In the genomic region with DNA sequence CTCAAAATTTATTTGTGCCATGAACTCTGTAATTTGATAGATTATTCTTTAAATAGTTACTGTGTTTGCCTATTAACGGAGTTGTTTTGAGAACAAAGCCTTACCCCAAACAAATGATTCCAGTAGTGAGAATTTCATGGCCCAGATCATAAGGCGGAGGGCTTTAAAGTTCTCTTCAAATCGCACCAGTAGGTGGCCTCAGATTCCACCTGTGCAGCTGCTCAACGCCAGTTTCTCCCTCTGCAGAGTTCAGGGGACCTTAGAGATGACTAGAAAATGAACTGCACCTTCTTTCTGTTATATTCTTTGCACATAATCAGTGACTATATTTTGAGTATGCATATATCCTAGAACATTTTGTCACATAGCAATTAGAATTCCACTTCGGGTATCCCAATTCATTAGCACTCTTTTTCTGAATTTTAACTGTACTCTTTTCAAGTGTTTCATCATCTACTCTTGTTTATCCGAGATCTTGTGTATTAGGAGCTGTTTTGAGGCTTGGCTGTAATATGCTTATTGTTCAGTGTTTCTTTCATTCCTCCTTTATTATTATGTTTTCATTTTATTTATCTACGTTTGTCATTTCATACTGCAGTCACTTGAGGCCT, we compare ENCODE assay signal across 10 cellular contexts.
DNase-seq lines count a peak whose midpoint lies in the region; ATAC-seq and TF ChIP-seq lines count a peak whose summit lies in the region.
"Had no signal": no experiment of that assay in that cellular context is flagged by ENCODE, and none has a peak within 500 bp of the region (broad histone marks: within the 10 kb centered on the region; RNA-seq: fewer than 3 reads in every experiment).

No MANE protein-coding gene starts in this region.

- no peaks in the 10 kb centered on the region for H3K27me3 ChIP-seq in RWPE2 (ENCODE audit: insufficient read depth, poor library complexity, severe bottlenecking)
- H3K27me3 ChIP-seq in tibial nerve, result no peaks in the 10 kb centered on the region
- no peaks in the 10 kb centered on the region for H3K27me3 ChIP-seq in CD8-positive, alpha-beta memory T cell (ENCODE audit: insufficient read depth, low read length, poor library complexity, severe bottlenecking)

- H3K9me3 ChIP-seq in RWPE2 (ENCODE audit: severe bottlenecking) (no peaks in the 10 kb centered on the region), tibial nerve (no peaks in the 10 kb centered on the region)
- no peaks in the 10 kb centered on the region for H3K9me3 ChIP-seq in CD8-positive, alpha-beta memory T cell (ENCODE audit: low read length)
- H3K9me3 ChIP-seq: neutrophil had no signal

- TF ChIP-seq EP300 in tibial nerve (IDR thresholded peaks at IDR 0.05), result no peak

- DNase-seq in G401 (ENCODE audit: low spot score) (peak; percentile 31), HT1080 (ENCODE audit: low read depth) (peak; percentile 16), RWPE2 (ENCODE audit: low spot score) (no peak), fibroblast of villous mesenchyme (ENCODE audit: low read depth) (peak; percentile 47), tibial nerve (ENCODE audit: low spot score in 2 of 2) (no peak), posterior cingulate gyrus (no peak)
- no peak for DNase-seq in CD8-positive, alpha-beta memory T cell

- intact Hi-C loops in posterior cingulate gyrus (cut with DNase I), result loop anchor here (5.0 kb wide), 1 partner anchor 227 kb away; no protein-coding TSS in a partner anchor

- H3K4me1 ChIP-seq in RWPE2 (ENCODE audit: insufficient read depth, poor library complexity, severe bottlenecking), result no peaks in the 10 kb centered on the region
- H3K4me1 ChIP-seq in tibial nerve, result peaks cover 0 to 4% (median 0%) of the 10 kb centered on the region in 4 donors
- H3K4me1 ChIP-seq in CD8-positive, alpha-beta memory T cell (ENCODE audit: insufficient read depth, low read length), result no peaks in the 10 kb centered on the region

- no peaks in the 10 kb centered on the region for H3K36me3 Mint-ChIP-seq in CD8-positive, alpha-beta memory T cell

- H3K36me3 ChIP-seq in RWPE2 (ENCODE audit: low read depth) (no peaks in the 10 kb centered on the region), tibial nerve (no peaks in the 10 kb centered on the region)
- no peaks in the 10 kb centered on the region for H3K36me3 ChIP-seq in CD8-positive, alpha-beta memory T cell (ENCODE audit: insufficient read depth, low read length)
- H3K36me3 ChIP-seq: neutrophil had no signal

- WGBS in tibial nerve, 2 donors, result 46 to 50% methylated on average over 7 of the region's 7 CpGs

- H3K9me3 Mint-ChIP-seq in CD8-positive, alpha-beta memory T cell, result no peaks in the 10 kb centered on the region
- H3K9me3 Mint-ChIP-seq: T-helper 1 cell treated with Interleukin-12 subunit alpha and Interleukin-12 subunit beta and Interleukin-4 antibody, amounts not matched to agents 30 μg/mL and 1 μg/mL, for 36 hours had no signal

- H3K27me3 Mint-ChIP-seq in CD8-positive, alpha-beta memory T cell, result peaks cover 0 to 7% of the 10 kb centered on the region in 2 donors

- H3K4me3 ChIP-seq in RWPE2 (ENCODE audit: severe bottlenecking), result no peak overlapping the region
- H3K4me3 ChIP-seq in fibroblast of villous mesenchyme (ENCODE audit: low read depth, low read length), result no peak overlapping the region
- no peak overlapping the region for H3K4me3 ChIP-seq in tibial nerve
- H3K4me3 ChIP-seq in CD8-positive, alpha-beta memory T cell (ENCODE audit: low read length), result no peak overlapping the region

- H3K27ac Mint-ChIP-seq in CD8-positive, alpha-beta memory T cell, result no peak overlapping the region
- H3K27ac Mint-ChIP-seq: T-helper 1 cell treated with Interleukin-12 subunit alpha and Interleukin-12 subunit beta and Interleukin-4 antibody, amounts not matched to agents 30 μg/mL and 1 μg/mL, for 36 hours had no signal

- TF ChIP-seq CTCF in RWPE2 (IDR thresholded peaks at IDR 0.05; ENCODE audit: poor library complexity, severe bottlenecking), result peak; percentile 88
- TF ChIP-seq CTCF in fibroblast of villous mesenchyme (IDR thresholded peaks at IDR 0.05; ENCODE audit: insufficient read depth, low read depth, low read length), result peak; percentile 72
- TF ChIP-seq CTCF in tibial nerve (IDR thresholded peaks at IDR 0.05), result peak in 3 of 5 experiments; percentile 23 to 36 (median 26)

- no peak overlapping the region for H3K4me3 Mint-ChIP-seq in CD8-positive, alpha-beta memory T cell
- H3K4me3 Mint-ChIP-seq: T-helper 1 cell treated with Interleukin-12 subunit alpha and Interleukin-12 subunit beta and Interleukin-4 antibody, amounts not matched to agents 30 μg/mL and 1 μg/mL, for 36 hours had no signal

- peaks cover 2 to 5% (median 3%) of the 10 kb centered on the region in 3 donors for H3K4me1 Mint-ChIP-seq in CD8-positive, alpha-beta memory T cell

- in situ Hi-C loops in G401 (cut with HindIII; ENCODE audit: low sequenced_read_pairs), result no loop called here

- ATAC-seq in RWPE2 (ENCODE audit: low read depth), result peak; percentile 77
- no peak for ATAC-seq in GM19328 (IDR thresholded peaks at IDR 0.05; ENCODE audit: unreplicated experiment)

- POLR2A ChIA-PET in CD8-positive, alpha-beta memory T cell (lab: Charles Lee), result no interaction called here

- TF ChIP-seq POLR2A in tibial nerve (IDR thresholded peaks at IDR 0.05), result no peak

- no peak overlapping the region for H3K27ac ChIP-seq in RWPE2 (ENCODE audit: poor library complexity, severe bottlenecking)
- no peak overlapping the region for H3K27ac ChIP-seq in tibial nerve
- no peak overlapping the region for H3K27ac ChIP-seq in CD8-positive, alpha-beta memory T cell (ENCODE audit: low read depth, low read length)
- H3K27ac ChIP-seq: neutrophil had no signal

- CTCF ChIA-PET in CD8-positive, alpha-beta memory T cell (lab: Charles Lee), result no interaction called here

Comparison
In these comparisons a context has a peak if more than half of its experiments do, and no peak if none do; other contexts are left out.
1. DNase-seq: peak in G401 (single experiment), HT1080 (single experiment) and fibroblast of villous mesenchyme (single experiment); none in RWPE2 (single experiment), tibial nerve (0 of 2), posterior cingulate gyrus (0 of 10) and CD8-positive, alpha-beta memory T cell (0 of 5).
2. CTCF ChIP-seq: peak in every context shown above with its lines; median percentile 88 in RWPE2; 72 in fibroblast of villous mesenchyme; 26 in tibial nerve.